19 cellular contexts compared by ENCODE assay signal in genomic region chr2:66702251-66702745, GRCh38.
"Had no signal": no experiment of that assay in that cellular context is flagged by ENCODE, and none has a peak within 500 bp of the region (broad histone marks: within the 10 kb centered on the region; RNA-seq: fewer than 3 reads in every experiment).

No MANE protein-coding gene starts in this region.

- H3K27ac Mint-ChIP-seq: activated naive CD8-positive, alpha-beta T cell treated with anti-CD3 and anti-CD28 coated beads, Interleukin-2, amount 50 U/mL, for 24 hours; activated T-helper 17 cell treated with anti-CD3 and anti-CD28 coated beads, Interleukin-2, amount 50 U/mL, for 72 hours; memory B cell; natural killer cell treated with Interleukin-12 subunit alpha and Interleukin-12 subunit beta and Interleukin-15 and Interleukin-18, amount 100 ng/mL, for 72 hours; stimulated activated effector memory CD8-positive, alpha-beta T cell treated with anti-CD3 and anti-CD28 coated beads, Interleukin-12 subunit alpha, Interleukin-12 subunit beta, amount 100 ng/mL, for 72 hours had no signal

- H3K36me3 ChIP-seq: ascending aorta, left ventricle myocardium inferior had no signal

- H3K9me3 Mint-ChIP-seq: activated naive CD8-positive, alpha-beta T cell treated with anti-CD3 and anti-CD28 coated beads, Interleukin-2, amount 50 U/mL, for 24 hours; memory B cell had no signal

- H3K27me3 ChIP-seq: ascending aorta had no signal

- H3K4me3 Mint-ChIP-seq: activated naive CD8-positive, alpha-beta T cell treated with anti-CD3 and anti-CD28 coated beads, Interleukin-2, amount 50 U/mL, for 24 hours; activated T-helper 17 cell treated with anti-CD3 and anti-CD28 coated beads, Interleukin-2, amount 50 U/mL, for 72 hours; memory B cell; natural killer cell treated with Interleukin-12 subunit alpha and Interleukin-12 subunit beta and Interleukin-15 and Interleukin-18, amount 100 ng/mL, for 72 hours; stimulated activated effector memory CD8-positive, alpha-beta T cell treated with anti-CD3 and anti-CD28 coated beads, Interleukin-12 subunit alpha, Interleukin-12 subunit beta, amount 100 ng/mL, for 72 hours had no signal

- H3K9me3 ChIP-seq: ascending aorta, left ventricle myocardium inferior, psoas muscle had no signal

- H3K4me1 Mint-ChIP-seq: activated naive CD8-positive, alpha-beta T cell treated with anti-CD3 and anti-CD28 coated beads, Interleukin-2, amount 50 U/mL, for 24 hours; activated T-helper 17 cell treated with anti-CD3 and anti-CD28 coated beads, Interleukin-2, amount 50 U/mL, for 72 hours; memory B cell; stimulated activated effector memory CD8-positive, alpha-beta T cell treated with anti-CD3 and anti-CD28 coated beads, Interleukin-12 subunit alpha, Interleukin-12 subunit beta, amount 100 ng/mL, for 72 hours had no signal

- H3K27ac ChIP-seq: ascending aorta, left ventricle myocardium inferior, psoas muscle had no signal

- H3K27me3 Mint-ChIP-seq: activated naive CD8-positive, alpha-beta T cell treated with anti-CD3 and anti-CD28 coated beads, Interleukin-2, amount 50 U/mL, for 24 hours; activated T-helper 17 cell treated with anti-CD3 and anti-CD28 coated beads, Interleukin-2, amount 50 U/mL, for 72 hours had no signal

- H3K4me1 ChIP-seq: ascending aorta, left ventricle myocardium inferior, psoas muscle had no signal

- DNase-seq: activated CD4-positive, alpha-beta T cell treated with anti-CD3 and anti-CD28 coated beads for 1 hour; activated CD4-positive, alpha-beta T cell treated with anti-CD3 and anti-CD28 coated beads, Interleukin-2, amount 50 U/mL, for 48 hours; activated naive CD4-positive, alpha-beta T cell treated with Interleukin-2 at 50 U/mL for 16 hours; activated naive CD8-positive, alpha-beta T cell treated with anti-CD3 and anti-CD28 coated beads, Interleukin-2, amount 50 U/mL, for 24 hours; dorsolateral prefrontal cortex; erythroblast; hypothalamus; kidney; left ventricle myocardium inferior; occipital lobe; psoas muscle; stimulated activated CD4-positive, alpha-beta T cell treated with anti-CD3 and anti-CD28 coated beads, Interleukin-12 subunit alpha, Interleukin-12 subunit beta, amount 100 ng/mL, for 4 hours; stimulated activated CD4-positive, alpha-beta T cell treated with anti-CD3 and anti-CD28 coated beads, Interleukin-2, amount 100 ng/mL, for 24 hours; trophoblast cell had no signal

- H3K4me3 ChIP-seq: ascending aorta, dorsolateral prefrontal cortex, left ventricle myocardium inferior, psoas muscle had no signal

- ATAC-seq: activated naive CD8-positive, alpha-beta T cell treated with anti-CD3 and anti-CD28 coated beads, Interleukin-2, amount 50 U/mL, for 24 hours; activated T-helper 17 cell treated with anti-CD3 and anti-CD28 coated beads, Interleukin-2, amount 50 U/mL, for 72 hours; natural killer cell treated with Interleukin-12 subunit alpha and Interleukin-12 subunit beta and Interleukin-15 and Interleukin-18, amount 100 ng/mL, for 72 hours; psoas muscle; stimulated activated effector memory CD8-positive, alpha-beta T cell treated with anti-CD3 and anti-CD28 coated beads, Interleukin-12 subunit alpha, Interleukin-12 subunit beta, amount 100 ng/mL, for 72 hours had no signal

- H3K36me3 Mint-ChIP-seq: memory B cell; natural killer cell treated with Interleukin-12 subunit alpha and Interleukin-12 subunit beta and Interleukin-15 and Interleukin-18, amount 100 ng/mL, for 72 hours; stimulated activated effector memory CD8-positive, alpha-beta T cell treated with anti-CD3 and anti-CD28 coated beads, Interleukin-12 subunit alpha, Interleukin-12 subunit beta, amount 100 ng/mL, for 72 hours had no signal
